In genomic region chr7:125512373-125512772, GRCh38 we compare ENCODE assay signal across 1 cellular context.
TF ChIP-seq lines count a peak whose summit lies in the region.

No MANE protein-coding gene starts in this region.

TF ChIP-seq in H1, 55 proteins besides CTCF, POLR2A, EP300 and RAD21:
- TF ChIP-seq MAX (IDR thresholded peaks at IDR 0.05) (no peak), TCF12 (IDR thresholded peaks at IDR 0.05; ENCODE audit: low read depth, low read length) (no peak), CEBPB (IDR thresholded peaks at IDR 0.05; ENCODE audit: low read depth, low read length) (no peak), JUND (IDR thresholded peaks at IDR 0.05; ENCODE audit: low read length) (no peak), SP4 (IDR thresholded peaks at IDR 0.05; ENCODE audit: low read length) (no peak), MAFK (IDR thresholded peaks at IDR 0.05; ENCODE audit: low read depth, low read length) (no peak), JUN (IDR thresholded peaks at IDR 0.05; ENCODE audit: low read depth, low read length) (no peak), RBBP5 (IDR thresholded peaks at IDR 0.05; ENCODE audit: borderline replicate concordance, low read depth, low read length) (no peak), POLR2AphosphoS5 (IDR thresholded peaks at IDR 0.05; ENCODE audit: low read depth, low read length) (no peak), NANOG (IDR thresholded peaks at IDR 0.05; ENCODE audit: insufficient read depth, low read depth, low read length, poor library complexity, severe bottlenecking) (no peak), POU5F1 (IDR thresholded peaks at IDR 0.05; ENCODE audit: low read depth, low read length) (no peak), SP1 (IDR thresholded peaks at IDR 0.05; ENCODE audit: low read depth, low read length) (no peak), SIN3A (conservative IDR thresholded peaks at IDR 0.05 in 1 of 2, IDR thresholded peaks at IDR 0.05 in 1 of 2; ENCODE audit: low read depth in 1 of 2, low read length in 2 of 2) (no peak), HDAC6 (IDR thresholded peaks at IDR 0.05; ENCODE audit: low read depth, low read length) (no peak), KDM5A (IDR thresholded peaks at IDR 0.05; ENCODE audit: low read length) (no peak)
